ENCODE assay signal across 15 cellular contexts in genomic region chr5:132430736-132431135, GRCh38. TPM values are rescaled to one million over a fixed set of nuclear protein-coding genes. Genes with fewer than 3 reads are reported as not detected.
A peak's percentile ranks its signal among the peaks of the same experiment; 100 is the strongest.
DNase-seq lines count a peak whose midpoint lies in the region; ATAC-seq and TF ChIP-seq lines count a peak whose summit lies in the region.
"Had no signal": no experiment of that assay in that cellular context is flagged by ENCODE, and none has a peak within 500 bp of the region (broad histone marks: within the 10 kb centered on the region; RNA-seq: fewer than 3 reads in every experiment).

No MANE protein-coding gene starts in this region.

- peaks cover 77 to 89% (median 84%) of the 10 kb centered on the region in 4 donors for H3K4me1 ChIP-seq in upper lobe of left lung

- peaks cover 9% of the 10 kb centered on the region for H3K36me3 Mint-ChIP-seq in activated CD4-positive, alpha-beta memory T cell treated with anti-CD3 and anti-CD28 coated beads for 36 hours
- H3K36me3 Mint-ChIP-seq in endothelial cell (ENCODE audit: low read depth, unreplicated experiment): no peaks in the 10 kb centered on the region

- H3K36me3 ChIP-seq in upper lobe of left lung: no peaks in the 10 kb centered on the region
- H3K36me3 ChIP-seq: brain microvascular endothelial cell had no signal

- no peaks in the 10 kb centered on the region for H3K27me3 Mint-ChIP-seq in activated CD4-positive, alpha-beta memory T cell treated with anti-CD3 and anti-CD28 coated beads for 36 hours
- no peaks in the 10 kb centered on the region for H3K27me3 Mint-ChIP-seq in endothelial cell (ENCODE audit: unreplicated experiment)

- peaks cover 91% of the 10 kb centered on the region for H3K4me1 Mint-ChIP-seq in activated CD4-positive, alpha-beta memory T cell treated with anti-CD3 and anti-CD28 coated beads for 36 hours (ENCODE audit: low read depth)
- H3K4me1 Mint-ChIP-seq in endothelial cell (ENCODE audit: unreplicated experiment): no peaks in the 10 kb centered on the region

- no peak for ATAC-seq in upper lobe of left lung (ENCODE audit: low FRiP score in 2 of 2)
- ATAC-seq: GM23338, HepG2 had no signal

- WGBS in upper lobe of left lung, 2 donors: 71 to 80% methylated on average over 3 of the region's 3 CpGs

- peak overlapping the region; percentile 98 for H3K27ac Mint-ChIP-seq in activated CD4-positive, alpha-beta memory T cell treated with anti-CD3 and anti-CD28 coated beads for 36 hours
- H3K27ac Mint-ChIP-seq in endothelial cell (ENCODE audit: unreplicated experiment): no peak overlapping the region
- H3K27ac Mint-ChIP-seq: GM23338 had no signal

- TF ChIP-seq POLR2A in upper lobe of left lung (IDR thresholded peaks at IDR 0.05): no peak

- POLR2A ChIA-PET in activated CD4-positive, alpha-beta memory T cell treated with anti-CD3 and anti-CD28 coated beads for 36 hours (lab: Charles Lee): interaction anchor here (1.4 to 11.3 kb wide), 5 partner anchors 13 to 65 kb away, joined by 3 to 361 read pairs (median 4); partner anchors contain the start of gene IRF1

- H3K27ac ChIP-seq in upper lobe of left lung: peak overlapping the region in 3 of 4 donors; percentile 86 to 100 (median 94)
- H3K27ac ChIP-seq: brain microvascular endothelial cell had no signal

- no peaks in the 10 kb centered on the region for H3K27me3 ChIP-seq in upper lobe of left lung
- H3K27me3 ChIP-seq: brain microvascular endothelial cell had no signal

- CTCF ChIA-PET in activated CD4-positive, alpha-beta memory T cell treated with anti-CD3 and anti-CD28 coated beads for 36 hours (lab: Charles Lee): interaction anchor here (1.1 to 3.6 kb wide), 4 partner anchors 10 to 33 kb away, joined by 3 to 13 read pairs (median 3); no protein-coding TSS in a partner anchor

- no peaks in the 10 kb centered on the region for H3K9me3 Mint-ChIP-seq in activated CD4-positive, alpha-beta memory T cell treated with anti-CD3 and anti-CD28 coated beads for 36 hours
- no peaks in the 10 kb centered on the region for H3K9me3 Mint-ChIP-seq in endothelial cell (ENCODE audit: unreplicated experiment)
- H3K9me3 Mint-ChIP-seq: GM23338 had no signal

- no peak overlapping the region for H3K4me3 ChIP-seq in upper lobe of left lung
- H3K4me3 ChIP-seq: GM23338 had no signal

- H3K4me3 Mint-ChIP-seq in activated CD4-positive, alpha-beta memory T cell treated with anti-CD3 and anti-CD28 coated beads for 36 hours: no peak overlapping the region
- no peak overlapping the region for H3K4me3 Mint-ChIP-seq in endothelial cell (ENCODE audit: unreplicated experiment)
- H3K4me3 Mint-ChIP-seq: GM23338 had no signal

- TF ChIP-seq CTCF in upper lobe of left lung (IDR thresholded peaks at IDR 0.05) (no peak), endothelial cell (IDR thresholded peaks at IDR 0.05; ENCODE audit: unreplicated experiment) (no peak)

- peak; percentile 28 for DNase-seq in activated effector memory CD4-positive, alpha-beta T cell treated with anti-CD3 and anti-CD28 coated beads, Interleukin-2, amount 50 U/mL, for 16 hours
- no peak for DNase-seq in activated effector memory CD4-positive, alpha-beta T cell treated with Interleukin-2 at 50 U/mL for 16 hours
- no peak for DNase-seq in activated CD4-positive, alpha-beta memory T cell treated with anti-CD3 and anti-CD28 coated beads for 36 hours
- peak; percentile 9 for DNase-seq in islet precursor cell
- no peak for DNase-seq in upper lobe of left lung
- DNase-seq in NCI-H446 (lab: John Stamatoyannopoulos, UW): no peak
- no peak for DNase-seq in endothelial cell (ENCODE audit: low spot score)
- no peak for DNase-seq in NCI-H1417 treated with DMSO at 0.1 percent for 48 hours (lab: John Stamatoyannopoulos, UW)
- DNase-seq: brain microvascular endothelial cell; foreskin fibroblast; NCI-H1048; NCI-H345; stimulated activated naive CD4-positive, alpha-beta T cell had no signal

- intact Hi-C loops in activated CD4-positive, alpha-beta memory T cell treated with anti-CD3 and anti-CD28 coated beads for 36 hours (cut with micrococcal nuclease): no loop called here

- no peak for TF ChIP-seq EP300 in upper lobe of left lung (IDR thresholded peaks at IDR 0.05)

- no peaks in the 10 kb centered on the region for H3K9me3 ChIP-seq in upper lobe of left lung

RNA-seq across cellular contexts. Expression of gene IRF1, which starts 59.8 kb away (rescaled TPM):
- 100 to 1,000 TPM; 104 to 106 TPM for total RNA-seq in activated CD4-positive, alpha-beta memory T cell treated with anti-CD3 and anti-CD28 coated beads for 36 hours
- 10 to 100 TPM; 42.1 to 94.3 (median 79.3) TPM for total RNA-seq in upper lobe of left lung
- total RNA-seq in endothelial cell (ENCODE audit: unreplicated experiment): 7.1 TPM

Comparison
In these comparisons a context has a peak if more than half of its experiments do, and no peak if none do; other contexts are left out.
1. DNase-seq: peak in activated effector memory CD4-positive, alpha-beta T cell treated with anti-CD3 and anti-CD28 coated beads, Interleukin-2, amount 50 U/mL, for 16 hours (single experiment) and islet precursor cell (single experiment); none in activated effector memory CD4-positive, alpha-beta T cell treated with Interleukin-2 at 50 U/mL for 16 hours (single experiment), activated CD4-positive, alpha-beta memory T cell treated with anti-CD3 and anti-CD28 coated beads for 36 hours (single experiment), upper lobe of left lung (0 of 2), NCI-H446 (0 of 2), endothelial cell (single experiment) and NCI-H1417 treated with DMSO at 0.1 percent for 48 hours (single experiment).